1 cellular context compared by ENCODE assay signal in genomic region chr1:44792736-44793502, GRCh38.
TF ChIP-seq lines count a peak whose summit lies in the region.

No MANE protein-coding gene starts in this region.

TF ChIP-seq in GM12878, 131 proteins besides CTCF, POLR2A, EP300 and RAD21:
- TF ChIP-seq ZNF274 (IDR thresholded peaks at IDR 0.05; ENCODE audit: insufficient read depth, insufficient read length): no peak
- TF ChIP-seq NFIC (IDR thresholded peaks at IDR 0.05; ENCODE audit: low read depth, low read length): no peak
- no peak for TF ChIP-seq E2F8 (IDR thresholded peaks at IDR 0.05; ENCODE audit: low read depth, partially characterized antibody)
- TF ChIP-seq, protein P1, sequence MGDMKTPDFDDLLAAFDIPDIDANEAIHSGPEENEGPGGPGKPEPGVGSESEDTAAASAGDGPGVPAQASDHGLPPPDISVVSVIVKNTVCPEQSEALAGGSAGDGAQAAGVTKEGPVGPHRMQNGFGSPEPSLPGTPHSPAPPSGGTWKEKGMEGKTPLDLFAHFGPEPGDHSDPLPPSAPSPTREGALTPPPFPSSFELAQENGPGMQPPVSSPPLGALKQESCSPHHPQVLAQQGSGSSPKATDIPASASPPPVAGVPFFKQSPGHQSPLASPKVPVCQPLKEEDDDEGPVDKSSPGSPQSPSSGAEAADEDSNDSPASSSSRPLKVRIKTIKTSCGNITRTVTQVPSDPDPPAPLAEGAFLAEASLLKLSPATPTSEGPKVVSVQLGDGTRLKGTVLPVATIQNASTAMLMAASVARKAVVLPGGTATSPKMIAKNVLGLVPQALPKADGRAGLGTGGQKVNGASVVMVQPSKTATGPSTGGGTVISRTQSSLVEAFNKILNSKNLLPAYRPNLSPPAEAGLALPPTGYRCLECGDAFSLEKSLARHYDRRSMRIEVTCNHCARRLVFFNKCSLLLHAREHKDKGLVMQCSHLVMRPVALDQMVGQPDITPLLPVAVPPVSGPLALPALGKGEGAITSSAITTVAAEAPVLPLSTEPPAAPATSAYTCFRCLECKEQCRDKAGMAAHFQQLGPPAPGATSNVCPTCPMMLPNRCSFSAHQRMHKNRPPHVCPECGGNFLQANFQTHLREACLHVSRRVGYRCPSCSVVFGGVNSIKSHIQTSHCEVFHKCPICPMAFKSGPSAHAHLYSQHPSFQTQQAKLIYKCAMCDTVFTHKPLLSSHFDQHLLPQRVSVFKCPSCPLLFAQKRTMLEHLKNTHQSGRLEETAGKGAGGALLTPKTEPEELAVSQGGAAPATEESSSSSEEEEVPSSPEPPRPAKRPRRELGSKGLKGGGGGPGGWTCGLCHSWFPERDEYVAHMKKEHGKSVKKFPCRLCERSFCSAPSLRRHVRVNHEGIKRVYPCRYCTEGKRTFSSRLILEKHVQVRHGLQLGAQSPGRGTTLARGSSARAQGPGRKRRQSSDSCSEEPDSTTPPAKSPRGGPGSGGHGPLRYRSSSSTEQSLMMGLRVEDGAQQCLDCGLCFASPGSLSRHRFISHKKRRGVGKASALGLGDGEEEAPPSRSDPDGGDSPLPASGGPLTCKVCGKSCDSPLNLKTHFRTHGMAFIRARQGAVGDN (IDR thresholded peaks at IDR 0.05): no peak
